In the genomic region with DNA sequence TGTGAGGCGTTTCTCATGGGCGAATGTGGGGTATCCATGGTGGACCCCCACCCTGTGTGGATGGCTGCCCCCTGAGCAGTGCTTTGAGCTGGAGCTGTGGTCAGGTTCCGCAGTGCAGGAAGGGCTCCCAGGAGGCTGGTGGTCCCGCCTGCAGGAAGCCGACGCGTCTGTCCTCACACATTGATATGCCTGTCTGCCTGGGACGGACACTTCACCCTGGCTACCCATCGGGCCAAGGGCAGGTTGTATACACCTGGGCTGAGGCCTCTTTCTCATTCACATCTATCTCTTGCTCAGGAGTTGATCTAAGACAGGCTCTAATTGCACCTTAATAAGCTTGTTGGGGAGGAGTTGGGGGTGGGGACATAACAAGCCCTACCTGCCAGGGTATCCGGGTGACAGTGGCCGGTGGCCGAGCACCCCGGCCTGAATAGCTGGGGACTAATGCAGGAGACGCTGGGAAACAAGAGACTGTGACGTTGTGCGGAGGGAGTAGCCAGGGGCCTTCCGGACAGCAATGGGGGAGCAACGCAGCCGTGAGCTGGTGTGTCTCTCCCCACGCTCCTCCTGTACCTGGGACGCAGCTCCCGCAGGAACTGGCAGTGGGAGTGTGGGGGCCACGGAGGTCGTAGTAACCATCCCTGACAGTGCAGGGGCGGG, we compare ENCODE assay signal across 7 cellular contexts. TPM values are rescaled to one million over a fixed set of nuclear protein-coding genes. Genes with fewer than 3 reads are reported as not detected.
DNase-seq lines count a peak whose midpoint lies in the region; ATAC-seq and TF ChIP-seq lines count a peak whose summit lies in the region.

No MANE protein-coding gene starts in this region.

- H3K27me3 ChIP-seq in left ventricle myocardium inferior (ENCODE audit: low read depth) (no peaks in the 10 kb centered on the region), spleen (replicated peaks in 1 of 7) (no peaks in the 10 kb centered on the region)

- peak; percentile 80 for ATAC-seq in SK-N-SH treated with all-trans-retinoic acid at 6 μM for 48 hours
- no peak for ATAC-seq in HG02588 (IDR thresholded peaks at IDR 0.05; ENCODE audit: unreplicated experiment)

- H3K27ac ChIP-seq in left ventricle myocardium inferior (replicated peaks): peak overlapping the region; percentile 28
- H3K27ac ChIP-seq in spleen: peak overlapping the region in 5 of 8 donors; percentile 20 to 56 (median 44)

- TF ChIP-seq CTCF in left ventricle myocardium inferior (IDR thresholded peaks at IDR 0.05; ENCODE audit: borderline replicate concordance) (no peak), spleen (IDR thresholded peaks at IDR 0.05 in 8 of 11, conservative IDR thresholded peaks at IDR 0.05 in 3 of 11) (no peak)

- H3K4me1 ChIP-seq in left ventricle myocardium inferior (peaks cover 14% of the 10 kb centered on the region), spleen (peaks cover 0 to 21% (median 0%) of the 10 kb centered on the region in 6 donors)

- intact Hi-C loops in left ventricle myocardium inferior (cut with micrococcal nuclease) (no loop called here), spleen (cut with DNase I; ENCODE audit: low total_unique reads) (no loop called here)

- H3K4me3 ChIP-seq in left ventricle myocardium inferior (peak overlapping the region; percentile 25), spleen (no peak overlapping the region)

- H3K36me3 ChIP-seq in left ventricle myocardium inferior (peaks cover 38% of the 10 kb centered on the region), spleen (peaks cover 0 to 80% (median 32%) of the 10 kb centered on the region in 6 donors)

- no peak for TF ChIP-seq POLR2A in spleen (IDR thresholded peaks at IDR 0.05)

- DNase-seq in HUDEP-2 (lab: John Stamatoyannopoulos, UW; ENCODE audit: unreplicated experiment in 76 of 76) (peak in 44 of 76 experiments; percentile 12 to 80 (median 36)), left ventricle myocardium inferior (no peak), spleen (no peak), EL (no peak), H4 (ENCODE audit: low spot score) (no peak)

- H3K9me3 ChIP-seq in left ventricle myocardium inferior (replicated peaks) (no peaks in the 10 kb centered on the region), spleen (no peaks in the 10 kb centered on the region)

- 61 to 79% (median 69%) methylated on average over 19 to 25 of the region's 25 CpGs for WGBS in spleen, 5 donors

TF ChIP-seq in SK-N-SH treated with all-trans-retinoic acid at 6 μM for 48 hours, 23 proteins besides CTCF, POLR2A, EP300 and RAD21 (continues in another document):
- TF ChIP-seq, protein P1, sequence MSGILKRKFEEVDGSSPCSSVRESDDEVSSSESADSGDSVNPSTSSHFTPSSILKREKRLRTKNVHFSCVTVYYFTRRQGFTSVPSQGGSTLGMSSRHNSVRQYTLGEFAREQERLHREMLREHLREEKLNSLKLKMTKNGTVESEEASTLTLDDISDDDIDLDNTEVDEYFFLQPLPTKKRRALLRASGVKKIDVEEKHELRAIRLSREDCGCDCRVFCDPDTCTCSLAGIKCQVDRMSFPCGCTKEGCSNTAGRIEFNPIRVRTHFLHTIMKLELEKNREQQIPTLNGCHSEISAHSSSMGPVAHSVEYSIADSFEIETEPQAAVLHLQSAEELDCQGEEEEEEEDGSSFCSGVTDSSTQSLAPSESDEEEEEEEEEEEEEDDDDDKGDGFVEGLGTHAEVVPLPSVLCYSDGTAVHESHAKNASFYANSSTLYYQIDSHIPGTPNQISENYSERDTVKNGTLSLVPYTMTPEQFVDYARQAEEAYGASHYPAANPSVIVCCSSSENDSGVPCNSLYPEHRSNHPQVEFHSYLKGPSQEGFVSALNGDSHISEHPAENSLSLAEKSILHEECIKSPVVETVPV (CRISPR knock-in tag; IDR thresholded peaks at IDR 0.05): no peak
- TF ChIP-seq TCF4 (CRISPR knock-in tag; IDR thresholded peaks at IDR 0.05; ENCODE audit: borderline replicate concordance) (no peak), ZNF70 (CRISPR knock-in tag; IDR thresholded peaks at IDR 0.05) (no peak), ZFP30 (CRISPR knock-in tag; IDR thresholded peaks at IDR 0.05) (no peak), ZFP3 (CRISPR knock-in tag; IDR thresholded peaks at IDR 0.05) (no peak), ZNF565 (CRISPR knock-in tag; conservative IDR thresholded peaks at IDR 0.05; ENCODE audit: low read depth) (no peak), SNAI2 (CRISPR knock-in tag; IDR thresholded peaks at IDR 0.05) (no peak), OSR1 (CRISPR knock-in tag; IDR thresholded peaks at IDR 0.05) (no peak), ISL1 (CRISPR knock-in tag; IDR thresholded peaks at IDR 0.05) (no peak), ESRRG (CRISPR knock-in tag; IDR thresholded peaks at IDR 0.05) (no peak), TOX (CRISPR knock-in tag; IDR thresholded peaks at IDR 0.05; ENCODE audit: borderline replicate concordance) (no peak), PPARA (CRISPR knock-in tag; IDR thresholded peaks at IDR 0.05; ENCODE audit: borderline replicate concordance) (no peak)
- TF ChIP-seq, protein P2, sequence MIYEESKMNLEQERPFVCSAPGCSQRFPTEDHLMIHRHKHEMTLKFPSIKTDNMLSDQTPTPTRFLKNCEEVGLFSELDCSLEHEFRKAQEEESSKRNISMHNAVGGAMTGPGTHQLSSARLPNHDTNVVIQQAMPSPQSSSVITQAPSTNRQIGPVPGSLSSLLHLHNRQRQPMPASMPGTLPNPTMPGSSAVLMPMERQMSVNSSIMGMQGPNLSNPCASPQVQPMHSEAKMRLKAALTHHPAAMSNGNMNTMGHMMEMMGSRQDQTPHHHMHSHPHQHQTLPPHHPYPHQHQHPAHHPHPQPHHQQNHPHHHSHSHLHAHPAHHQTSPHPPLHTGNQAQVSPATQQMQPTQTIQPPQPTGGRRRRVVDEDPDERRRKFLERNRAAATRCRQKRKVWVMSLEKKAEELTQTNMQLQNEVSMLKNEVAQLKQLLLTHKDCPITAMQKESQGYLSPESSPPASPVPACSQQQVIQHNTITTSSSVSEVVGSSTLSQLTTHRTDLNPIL (CRISPR knock-in tag; IDR thresholded peaks at IDR 0.05; ENCODE audit: low read depth): no peak
- TF ChIP-seq, protein P3, sequence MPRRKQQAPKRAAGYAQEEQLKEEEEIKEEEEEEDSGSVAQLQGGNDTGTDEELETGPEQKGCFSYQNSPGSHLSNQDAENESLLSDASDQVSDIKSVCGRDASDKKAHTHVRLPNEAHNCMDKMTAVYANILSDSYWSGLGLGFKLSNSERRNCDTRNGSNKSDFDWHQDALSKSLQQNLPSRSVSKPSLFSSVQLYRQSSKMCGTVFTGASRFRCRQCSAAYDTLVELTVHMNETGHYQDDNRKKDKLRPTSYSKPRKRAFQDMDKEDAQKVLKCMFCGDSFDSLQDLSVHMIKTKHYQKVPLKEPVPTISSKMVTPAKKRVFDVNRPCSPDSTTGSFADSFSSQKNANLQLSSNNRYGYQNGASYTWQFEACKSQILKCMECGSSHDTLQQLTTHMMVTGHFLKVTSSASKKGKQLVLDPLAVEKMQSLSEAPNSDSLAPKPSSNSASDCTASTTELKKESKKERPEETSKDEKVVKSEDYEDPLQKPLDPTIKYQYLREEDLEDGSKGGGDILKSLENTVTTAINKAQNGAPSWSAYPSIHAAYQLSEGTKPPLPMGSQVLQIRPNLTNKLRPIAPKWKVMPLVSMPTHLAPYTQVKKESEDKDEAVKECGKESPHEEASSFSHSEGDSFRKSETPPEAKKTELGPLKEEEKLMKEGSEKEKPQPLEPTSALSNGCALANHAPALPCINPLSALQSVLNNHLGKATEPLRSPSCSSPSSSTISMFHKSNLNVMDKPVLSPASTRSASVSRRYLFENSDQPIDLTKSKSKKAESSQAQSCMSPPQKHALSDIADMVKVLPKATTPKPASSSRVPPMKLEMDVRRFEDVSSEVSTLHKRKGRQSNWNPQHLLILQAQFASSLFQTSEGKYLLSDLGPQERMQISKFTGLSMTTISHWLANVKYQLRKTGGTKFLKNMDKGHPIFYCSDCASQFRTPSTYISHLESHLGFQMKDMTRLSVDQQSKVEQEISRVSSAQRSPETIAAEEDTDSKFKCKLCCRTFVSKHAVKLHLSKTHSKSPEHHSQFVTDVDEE (CRISPR knock-in tag; IDR thresholded peaks at IDR 0.05): no peak
- TF ChIP-seq, protein P4, sequence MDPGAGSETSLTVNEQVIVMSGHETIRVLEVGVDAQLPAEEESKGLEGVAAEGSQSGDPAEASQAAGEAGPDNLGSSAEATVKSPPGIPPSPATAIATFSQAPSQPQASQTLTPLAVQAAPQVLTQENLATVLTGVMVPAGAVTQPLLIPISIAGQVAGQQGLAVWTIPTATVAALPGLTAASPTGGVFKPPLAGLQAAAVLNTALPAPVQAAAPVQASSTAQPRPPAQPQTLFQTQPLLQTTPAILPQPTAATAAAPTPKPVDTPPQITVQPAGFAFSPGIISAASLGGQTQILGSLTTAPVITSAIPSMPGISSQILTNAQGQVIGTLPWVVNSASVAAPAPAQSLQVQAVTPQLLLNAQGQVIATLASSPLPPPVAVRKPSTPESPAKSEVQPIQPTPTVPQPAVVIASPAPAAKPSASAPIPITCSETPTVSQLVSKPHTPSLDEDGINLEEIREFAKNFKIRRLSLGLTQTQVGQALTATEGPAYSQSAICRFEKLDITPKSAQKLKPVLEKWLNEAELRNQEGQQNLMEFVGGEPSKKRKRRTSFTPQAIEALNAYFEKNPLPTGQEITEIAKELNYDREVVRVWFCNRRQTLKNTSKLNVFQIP (CRISPR knock-in tag; IDR thresholded peaks at IDR 0.05; ENCODE audit: borderline replicate concordance, low read depth): no peak

RNA-seq across cellular contexts. Expression of a gene that starts 21.7 kb away (rescaled TPM):
- total RNA-seq in left ventricle myocardium inferior (88.4 TPM), spleen (10 to 100 TPM; 41.1 to 82.9 (median 58.7) TPM)
- 10 to 100 TPM; 17.9 to 39.0 (median 24.7) TPM for polyA plus RNA-seq in spleen
- 99.6 and 107 TPM in 2 replicates for total RNA-seq in H4 (2014; rRNA removed; shearing (Covaris generic))

RNA-seq across cellular contexts. Expression of a gene that starts 35.5 kb away (rescaled TPM):
- 40.6 TPM for total RNA-seq in left ventricle myocardium inferior
- total RNA-seq in spleen: 10 to 100 TPM; 10.5 to 36.6 (median 28.6) TPM
- 10 to 100 TPM; 39.6 to 93.8 (median 48.5) TPM for polyA plus RNA-seq in spleen
- total RNA-seq in H4 (2014; rRNA removed; shearing (Covaris generic)): 20.0 and 33.8 TPM in 2 replicates

RNA-seq across cellular contexts. Expression of a gene that starts 48.8 kb away (rescaled TPM):
- 8.5 TPM for total RNA-seq in left ventricle myocardium inferior
- 10 to 100 TPM; 11.5 to 26.9 (median 20.5) TPM for total RNA-seq in spleen
- polyA plus RNA-seq in spleen: 10 to 100 TPM; 12.6 to 18.8 (median 15.8) TPM
- total RNA-seq in H4 (2014; rRNA removed; shearing (Covaris generic)): 44.7 and 46.2 TPM in 2 replicates

Comparison
In these comparisons a context has a peak if more than half of its experiments do, and no peak if none do; other contexts are left out.
1. DNase-seq: peak in HUDEP-2 (44 of 76); none in left ventricle myocardium inferior (single experiment), spleen (single experiment), EL (single experiment) and H4 (single experiment).